ENCODE assay signal across 24 cellular contexts in genomic region chr11:10042699-10043098, GRCh38.
A peak's percentile ranks its signal among the peaks of the same experiment; 100 is the strongest.
DNase-seq lines count a peak whose midpoint lies in the region; ATAC-seq, FAIRE-seq and TF ChIP-seq lines count a peak whose summit lies in the region.
"Had no signal": no experiment of that assay in that cellular context is flagged by ENCODE, and none has a peak within 500 bp of the region (broad histone marks: within the 10 kb centered on the region; RNA-seq: fewer than 3 reads in every experiment).

No MANE protein-coding gene starts in this region.

- H3K9ac ChIP-seq in liver (ENCODE audit: low read depth in 1 of 2, low read length in 2 of 2): no peak overlapping the region
- H3K9ac ChIP-seq in HepG2 (ENCODE audit: insufficient read depth, low read depth, low read length): no peak overlapping the region
- H3K9ac ChIP-seq: KMS-11 had no signal

- H3K36me3 ChIP-seq in liver (ENCODE audit: control insufficient read depth in 4 of 4, insufficient read depth in 3 of 4, low read depth in 1 of 4, low read length in 3 of 4) (no peaks in the 10 kb centered on the region), HepG2 (replicated peaks in 1 of 2; ENCODE audit: control insufficient read depth in 1 of 2, insufficient read depth in 2 of 2, low read length in 2 of 2) (no peaks in the 10 kb centered on the region), spleen (peaks cover 0 to 9% (median 0%) of the 10 kb centered on the region in 6 donors)
- H3K36me3 ChIP-seq: adrenal gland, cardiac muscle cell, Peyer's patch had no signal

- WGBS in liver: 27% methylated on average over 4 of the region's 4 CpGs
- 94% methylated on average over 4 of the region's 4 CpGs for WGBS in HepG2 (ENCODE audit: low lambda C conversion rate)
- WGBS in spleen, 5 donors: 33 to 59% (median 41%) methylated on average over 4 of the region's 4 CpGs

- FAIRE-seq in HepG2 (lab: Jason Lieb, UNC) (no peak), islet of Langerhans (lab: Jason Lieb, UNC) (peak; percentile 36)
- FAIRE-seq: A204.1, small intestine had no signal

- in situ Hi-C loops in HepG2 (cut with HindIII; ENCODE audit: extremely low pct_ligation_motif_present, low pct_unique_long_range_greater_than_20kb): no loop called here

- CTCF ChIA-PET in HepG2 (lab: Yijun Ruan, JAX; ENCODE audit: low intra/inter-chr PET ratio, low total read pairs): no interaction called here

- no peaks in the 10 kb centered on the region for H4K20me1 ChIP-seq in HepG2 (ENCODE audit: insufficient read depth, low read length)

- ATAC-seq in HepG2 (no peak), GM21390 (IDR thresholded peaks at IDR 0.05; ENCODE audit: unreplicated experiment) (no peak)
- ATAC-seq: left cardiac atrium, psoas muscle had no signal

- H3K4me1 ChIP-seq in liver (ENCODE audit: control insufficient read depth in 4 of 4, insufficient read depth in 4 of 4, low read length in 3 of 4) (peaks cover 0 to 24% (median 12%) of the 10 kb centered on the region in 4 donors), HepG2 (ENCODE audit: insufficient read depth, low read length) (no peaks in the 10 kb centered on the region), spleen (peaks cover 0 to 23% (median 0%) of the 10 kb centered on the region in 6 donors)
- H3K4me1 ChIP-seq: Peyer's patch, psoas muscle had no signal

- H3K4me3 ChIP-seq in liver (ENCODE audit: low read depth in 1 of 3, low read length in 3 of 3) (no peak overlapping the region), HepG2 (replicated peaks in 1 of 3; ENCODE audit: insufficient read depth in 1 of 3, low read depth in 2 of 3, low read length in 3 of 3) (no peak overlapping the region), spleen (no peak overlapping the region)
- H3K4me3 ChIP-seq: adrenal gland, cardiac muscle cell, dorsolateral prefrontal cortex, Peyer's patch, psoas muscle had no signal

- POLR2A ChIA-PET in HepG2 (lab: Yijun Ruan, JAX): no interaction called here

- H3K9me3 ChIP-seq in liver (ENCODE audit: control insufficient read depth in 4 of 4, low read length in 3 of 4) (peaks cover 6 to 19% (median 7%) of the 10 kb centered on the region in 4 donors), HepG2 (ENCODE audit: low read length) (peaks cover 19% of the 10 kb centered on the region), spleen (peaks cover 9 to 46% (median 39%) of the 10 kb centered on the region in 8 donors)

- intact Hi-C loops in HepG2 (cut with micrococcal nuclease; ENCODE audit: unreplicated experiment): no loop called here
- intact Hi-C loops in spleen (cut with DNase I; ENCODE audit: low total_unique reads): no loop called here

- no TSS peak for BruUV-seq in HepG2 (replicated peaks; lab: Mats Ljungman, UMichigan)

- H2AFZ ChIP-seq in HepG2 (ENCODE audit: low read length): no peak overlapping the region

- H3K4me2 ChIP-seq in HepG2 (ENCODE audit: low read depth, low read length): no peak overlapping the region
- H3K4me2 ChIP-seq: KMS-11 had no signal

- no peak for DNase-seq in HepG2 (ENCODE audit: low spot score)
- peak; percentile 47 for DNase-seq in NOMO-1 treated with DMSO at 0.1 percent for 48 hours (lab: John Stamatoyannopoulos, UW; ENCODE audit: unreplicated experiment)
- DNase-seq in spleen: no peak
- DNase-seq in HuH-7 (ENCODE audit: low spot score): no peak
- DNase-seq in activated CD8-positive, alpha-beta memory T cell treated with anti-CD3 and anti-CD28 coated beads, Interleukin-2, amount 50 U/mL, for 48 hours: no peak
- DNase-seq: activated CD4-positive, alpha-beta T cell treated with anti-CD3 and anti-CD28 coated beads for 48 hours; activated gamma-delta T cell; adrenal gland; CD4-positive, CD25-positive, alpha-beta regulatory T cell; dorsolateral prefrontal cortex; foreskin melanocyte; left cardiac atrium; NCI-H1436; NCI-H774; Peyer's patch; psoas muscle; small intestine; stimulated activated CD4-positive, alpha-beta T cell treated with anti-CD3 and anti-CD28 coated beads, Interleukin-4, amount 100 ng/mL, for 24 hours had no signal

- no peaks in the 10 kb centered on the region for H3K79me2 ChIP-seq in HepG2 (ENCODE audit: insufficient read depth, low read length)

- no peak for TF ChIP-seq EP300 in HepG2 (IDR thresholded peaks at IDR 0.05; ENCODE audit: low read depth in 2 of 2, low read length in 2 of 2)
- no peak for TF ChIP-seq EP300 in HepG2 (CRISPR knock-in tag; IDR thresholded peaks at IDR 0.05; ENCODE audit: borderline replicate concordance)

- TF ChIP-seq CTCF in liver (IDR thresholded peaks at IDR 0.05; ENCODE audit: low read depth, low read length, missing input control): no peak
- TF ChIP-seq CTCF in HepG2 (CRISPR knock-in tag; IDR thresholded peaks at IDR 0.05): no peak
- no peak for TF ChIP-seq CTCF in spleen (IDR thresholded peaks at IDR 0.05 in 8 of 11, conservative IDR thresholded peaks at IDR 0.05 in 3 of 11)

- H3K27me3 ChIP-seq in liver (ENCODE audit: control insufficient read depth in 4 of 4, insufficient read depth in 4 of 4, low read length in 3 of 4): no peaks in the 10 kb centered on the region
- H3K27me3 ChIP-seq in HepG2 (ENCODE audit: control insufficient read depth in 1 of 2, insufficient read depth in 2 of 2, low read length in 2 of 2): no peaks in the 10 kb centered on the region
- no peaks in the 10 kb centered on the region for H3K27me3 ChIP-seq in spleen (replicated peaks in 1 of 7)
- H3K27me3 ChIP-seq: adrenal gland, cardiac muscle cell, dorsolateral prefrontal cortex, Peyer's patch had no signal

- TF ChIP-seq POLR2A in HepG2 (IDR thresholded peaks at IDR 0.05; ENCODE audit: insufficient read depth in 1 of 2, low read depth in 2 of 2, low read length in 2 of 2) (no peak), spleen (IDR thresholded peaks at IDR 0.05) (no peak)

- TF ChIP-seq RAD21 in liver (IDR thresholded peaks at IDR 0.05): no peak
- TF ChIP-seq RAD21 in HepG2 (CRISPR knock-in tag; IDR thresholded peaks at IDR 0.05): no peak

- H3K27ac ChIP-seq in liver (ENCODE audit: low read depth in 1 of 2, low read length in 2 of 2) (no peak overlapping the region), HepG2 (ENCODE audit: extremely low read length, insufficient read depth, low read length) (no peak overlapping the region), spleen (peak overlapping the region in 2 of 8 donors; percentile 35 to 47)
- H3K27ac ChIP-seq: adrenal gland, cardiac muscle cell, dorsolateral prefrontal cortex, KMS-11, Peyer's patch, psoas muscle had no signal

TF ChIP-seq in liver, 16 proteins besides CTCF, POLR2A, EP300 and RAD21 (continues in another document):
- no peak for TF ChIP-seq TAF1 (conservative IDR thresholded peaks at IDR 0.05)
- peak in 1 of 2 donors; percentile 39 for TF ChIP-seq RXRA (IDR thresholded peaks at IDR 0.05)
- TF ChIP-seq NR2F2 (IDR thresholded peaks at IDR 0.05): no peak
- no peak for TF ChIP-seq REST (IDR thresholded peaks at IDR 0.05)
- TF ChIP-seq SP1 (IDR thresholded peaks at IDR 0.05): no peak
- peak; percentile 57 for TF ChIP-seq YY1 (IDR thresholded peaks at IDR 0.05)

TF ChIP-seq in HepG2, 621 proteins besides CTCF, POLR2A, EP300 and RAD21 (continues in another document):
- TF ChIP-seq ZNF407 (CRISPR knock-in tag; IDR thresholded peaks at IDR 0.05; ENCODE audit: not compliant biosample characterization): no peak
- TF ChIP-seq TOPORS (CRISPR knock-in tag; IDR thresholded peaks at IDR 0.05): no peak
